8 cellular contexts compared by ENCODE assay signal in genomic region chr16:53100131-53100748, GRCh38. TPM values are rescaled to one million over a fixed set of nuclear protein-coding genes. Genes with fewer than 3 reads are reported as not detected.
DNase-seq lines count a peak whose midpoint lies in the region; ATAC-seq lines count a peak whose summit lies in the region.

No MANE protein-coding gene starts in this region.

- H3K4me1 ChIP-seq in stomach smooth muscle (ENCODE audit: control insufficient read depth, insufficient read depth, low read length): peaks cover 24% of the 10 kb centered on the region

- H3K4me3 ChIP-seq in iPS-18c (ENCODE audit: insufficient read depth, low read depth, low read length) (peak overlapping the region; percentile 62), stomach smooth muscle (ENCODE audit: low read length in 2 of 2) (peak overlapping the region; percentile 69 to 70)

- no peak overlapping the region for H3K27ac Mint-ChIP-seq in activated CD8-positive, alpha-beta T cell treated with anti-CD3 and anti-CD28 coated beads, Interleukin-2, amount 10 ng/mL, durations not matched to agents 7 days and 5 days

- no peak for ATAC-seq in activated CD8-positive, alpha-beta T cell treated with anti-CD3 and anti-CD28 coated beads, Interleukin-2, amount 10 ng/mL, durations not matched to agents 7 days and 5 days
- no peak for ATAC-seq in HG02763 (IDR thresholded peaks at IDR 0.05; ENCODE audit: unreplicated experiment)

- no peaks in the 10 kb centered on the region for H3K36me3 ChIP-seq in stomach smooth muscle (ENCODE audit: control insufficient read depth in 2 of 2, insufficient read depth in 2 of 2, low read length in 2 of 2)

- H3K9me3 Mint-ChIP-seq in activated CD8-positive, alpha-beta T cell treated with anti-CD3 and anti-CD28 coated beads, Interleukin-2, amount 10 ng/mL, durations not matched to agents 7 days and 5 days (ENCODE audit: insufficient read depth): no peaks in the 10 kb centered on the region

- H3K36me3 Mint-ChIP-seq in activated CD8-positive, alpha-beta T cell treated with anti-CD3 and anti-CD28 coated beads, Interleukin-2, amount 10 ng/mL, durations not matched to agents 7 days and 5 days (ENCODE audit: low read depth): peaks cover 4% of the 10 kb centered on the region

- POLR2A ChIA-PET in activated CD8-positive, alpha-beta T cell treated with anti-CD3 and anti-CD28 coated beads, Interleukin-2, amount 10 ng/mL, durations not matched to agents 7 days and 5 days (lab: Charles Lee): no interaction called here

- CTCF ChIA-PET in activated CD8-positive, alpha-beta T cell treated with anti-CD3 and anti-CD28 coated beads, Interleukin-2, amount 10 ng/mL, durations not matched to agents 7 days and 5 days (lab: Charles Lee): interaction anchor here (1.3 to 3.0 kb wide), 2 partner anchors 44 to 45 kb away, joined by 6 to 29 read pairs; partner anchors contain the start of gene CHD9

- H3K9me3 ChIP-seq in iPS-18c (ENCODE audit: control insufficient read depth, insufficient read depth, low read length): no peaks in the 10 kb centered on the region
- H3K9me3 ChIP-seq in stomach smooth muscle (ENCODE audit: control insufficient read depth in 2 of 2, low read length in 2 of 2): no peaks in the 10 kb centered on the region

- peak overlapping the region; percentile 70 for H3K4me3 Mint-ChIP-seq in activated CD8-positive, alpha-beta T cell treated with anti-CD3 and anti-CD28 coated beads, Interleukin-2, amount 10 ng/mL, durations not matched to agents 7 days and 5 days

- no peaks in the 10 kb centered on the region for H3K27me3 Mint-ChIP-seq in activated CD8-positive, alpha-beta T cell treated with anti-CD3 and anti-CD28 coated beads, Interleukin-2, amount 10 ng/mL, durations not matched to agents 7 days and 5 days (ENCODE audit: low read depth)

- DNase-seq in NCI-H1694 treated with DMSO at 0.1 percent for 48 hours (lab: John Stamatoyannopoulos, UW) (peak; percentile 65), NCI-H1694 (lab: John Stamatoyannopoulos, UW) (no peak), KG1 (lab: John Stamatoyannopoulos, UW) (no peak)
- no peak for DNase-seq in activated CD8-positive, alpha-beta T cell treated with anti-CD3 and anti-CD28 coated beads, Interleukin-2, amount 10 ng/mL, durations not matched to agents 7 days and 5 days
- DNase-seq in activated CD4-positive, alpha-beta T cell treated with anti-CD3 and anti-CD28 coated beads, Interleukin-2, amount 50 U/mL, for 48 hours: no peak

- H3K27ac ChIP-seq in stomach smooth muscle (ENCODE audit: low read length): peak overlapping the region; percentile 94

- peak overlapping the region; percentile 57 to 80 for H3K9ac ChIP-seq in stomach smooth muscle (ENCODE audit: low read length in 2 of 2)

- H3K27me3 ChIP-seq in stomach smooth muscle (ENCODE audit: control insufficient read depth in 1 of 2, insufficient read depth in 2 of 2, low read length in 2 of 2): no peaks in the 10 kb centered on the region

- H3K4me1 Mint-ChIP-seq in activated CD8-positive, alpha-beta T cell treated with anti-CD3 and anti-CD28 coated beads, Interleukin-2, amount 10 ng/mL, durations not matched to agents 7 days and 5 days (ENCODE audit: low read depth): peaks cover 28% of the 10 kb centered on the region

RNA-seq across cellular contexts. Expression of gene CHD9, which starts 45.4 kb away (rescaled TPM):
- total RNA-seq in activated CD8-positive, alpha-beta T cell treated with anti-CD3 and anti-CD28 coated beads, Interleukin-2, amount 10 ng/mL, durations not matched to agents 7 days and 5 days: 10 to 100 TPM; 23.5 to 32.1 TPM

RNA-seq across cellular contexts. Expression of gene CHD9NB, which starts 47.5 kb away (rescaled TPM):
- under 1 TPM; 0.23 to 0.26 TPM for total RNA-seq in activated CD8-positive, alpha-beta T cell treated with anti-CD3 and anti-CD28 coated beads, Interleukin-2, amount 10 ng/mL, durations not matched to agents 7 days and 5 days
